In the genomic region with DNA sequence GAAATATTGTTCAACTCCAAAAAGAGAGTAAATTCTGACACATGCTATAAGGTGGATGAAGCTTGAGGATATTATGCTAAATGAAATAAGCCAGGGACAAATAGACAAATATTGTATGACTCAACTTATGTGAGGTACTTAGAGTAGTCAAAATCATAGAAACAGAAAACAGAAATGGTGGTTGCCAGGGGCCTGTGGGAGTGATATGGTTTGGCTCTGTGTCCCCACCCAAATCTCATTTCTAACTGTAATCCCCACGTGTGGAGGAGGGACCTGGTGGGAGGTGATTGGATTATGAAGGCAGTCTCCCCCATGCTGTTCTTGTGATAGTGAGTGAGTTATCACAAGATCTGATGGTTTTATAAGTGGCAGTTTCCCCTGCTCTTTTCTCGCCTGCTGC, we compare ENCODE assay signal across 21 cellular contexts. TPM values are rescaled to one million over a fixed set of nuclear protein-coding genes. Genes with fewer than 3 reads are reported as not detected.
"Had no signal": no experiment of that assay in that cellular context is flagged by ENCODE, and none has a peak within 500 bp of the region (broad histone marks: within the 10 kb centered on the region; RNA-seq: fewer than 3 reads in every experiment).

No MANE protein-coding gene starts in this region.

- H3K4me3 Mint-ChIP-seq: central memory CD8-positive, alpha-beta T cell; endodermal cell; mesothelial cell of epicardium; naive thymus-derived CD8-positive, alpha-beta T cell; stimulated activated naive CD8-positive, alpha-beta T cell treated with anti-CD3 and anti-CD28 coated beads, Interleukin-15, Interleukin-2, amounts not matched to agents 100 ng/mL and 50 ng/mL, for 24 hours; T-helper 2 cell treated with Interferon-gamma antibody and Interleukin-4, amounts not matched to agents 5 μg/mL and 100 μg/mL, for 36 hours had no signal

- DNase-seq: activated CD8-positive, alpha-beta memory T cell treated with anti-CD3 and anti-CD28 coated beads for 24 hours; activated CD8-positive, alpha-beta memory T cell treated with anti-CD3 and anti-CD28 coated beads, Interleukin-2, amount 50 U/mL, for 4 hours; colonic mucosa; dorsolateral prefrontal cortex; endodermal cell; esophagus squamous epithelium; gastrocnemius medialis; hippocampal formation; kidney glomerular epithelial cell; left lung; naive thymus-derived CD8-positive, alpha-beta T cell; stimulated activated CD4-positive, alpha-beta T cell treated with anti-CD3 and anti-CD28 coated beads, Interleukin-2, amount 100 ng/mL, for 48 hours; stimulated activated CD8-positive, alpha-beta memory T cell treated with anti-CD3 and anti-CD28 coated beads, Interleukin-4, amount 100 ng/mL, for 48 hours; SW 1271; tibial artery had no signal

- H3K9me3 Mint-ChIP-seq: central memory CD8-positive, alpha-beta T cell; mesothelial cell of epicardium; naive thymus-derived CD8-positive, alpha-beta T cell; neural progenitor cell; stimulated activated naive CD8-positive, alpha-beta T cell treated with anti-CD3 and anti-CD28 coated beads, Interleukin-15, Interleukin-2, amounts not matched to agents 100 ng/mL and 50 ng/mL, for 24 hours had no signal

- H3K4me1 Mint-ChIP-seq: central memory CD8-positive, alpha-beta T cell; neural progenitor cell had no signal

- H3K27ac Mint-ChIP-seq: endodermal cell; mesothelial cell of epicardium; naive thymus-derived CD8-positive, alpha-beta T cell; neural progenitor cell; stimulated activated naive CD8-positive, alpha-beta T cell treated with anti-CD3 and anti-CD28 coated beads, Interleukin-15, Interleukin-2, amounts not matched to agents 100 ng/mL and 50 ng/mL, for 24 hours; T-helper 2 cell treated with Interferon-gamma antibody and Interleukin-4, amounts not matched to agents 5 μg/mL and 100 μg/mL, for 36 hours had no signal

- H3K36me3 Mint-ChIP-seq: mesothelial cell of epicardium; naive thymus-derived CD8-positive, alpha-beta T cell; neural progenitor cell had no signal

- ATAC-seq: gastrocnemius medialis; left lung; naive thymus-derived CD8-positive, alpha-beta T cell had no signal

- H3K27me3 Mint-ChIP-seq: stimulated activated naive CD8-positive, alpha-beta T cell treated with anti-CD3 and anti-CD28 coated beads, Interleukin-15, Interleukin-2, amounts not matched to agents 100 ng/mL and 50 ng/mL, for 24 hours had no signal

RNA-seq across cellular contexts. Expression of a gene that starts 53.1 kb away (rescaled TPM):
- total RNA-seq: endodermal cell, left lung, mesothelial cell of epicardium, osteoblast had no signal
